Comparison of ENCODE assay signal across 25 cellular contexts in genomic region chr5:180169246-180170110, GRCh38. TPM values are rescaled to one million over a fixed set of nuclear protein-coding genes. Genes with fewer than 3 reads are reported as not detected.
DNase-seq lines count a peak whose midpoint lies in the region; ATAC-seq and TF ChIP-seq lines count a peak whose summit lies in the region.
"Had no signal": no experiment of that assay in that cellular context is flagged by ENCODE, and none has a peak within 500 bp of the region (broad histone marks: within the 10 kb centered on the region; RNA-seq: fewer than 3 reads in every experiment).

No MANE protein-coding gene starts in this region.

- H3K4me3 ChIP-seq in dorsolateral prefrontal cortex: peak overlapping the region in 51 of 59 donors; percentile 1 to 65 (median 38)
- H3K4me3 ChIP-seq in esophagus squamous epithelium: no peak overlapping the region
- H3K4me3 ChIP-seq: GM23248, right lobe of liver had no signal

- H4K8ac ChIP-seq in H9 (replicated peaks; ENCODE audit: insufficient read length, low read depth, low read length): no peak overlapping the region

- TF ChIP-seq POLR2A in esophagus squamous epithelium (IDR thresholded peaks at IDR 0.05): no peak

- H3K18ac ChIP-seq in H9 (ENCODE audit: insufficient read length, low read depth, low read length): no peak overlapping the region

- no peak overlapping the region for H2BK20ac ChIP-seq in H9 (ENCODE audit: low read depth, low read length, poor library complexity, severe bottlenecking)

- no peaks in the 10 kb centered on the region for H3K9me3 ChIP-seq in H9 (ENCODE audit: control insufficient read depth, low read depth, low read length)
- H3K9me3 ChIP-seq in esophagus squamous epithelium: no peaks in the 10 kb centered on the region
- H3K9me3 ChIP-seq: right lobe of liver had no signal

- H3K79me1 ChIP-seq in H9 (ENCODE audit: insufficient read depth, low read depth, low read length, poor library complexity, severe bottlenecking): no peaks in the 10 kb centered on the region

- no peaks in the 10 kb centered on the region for H3K79me2 ChIP-seq in H9 (ENCODE audit: insufficient read depth, low read length)

- TF ChIP-seq CTCF in H9 (conservative IDR thresholded peaks at IDR 0.05) (no peak), dorsolateral prefrontal cortex (IDR thresholded peaks at IDR 0.05 in 54 of 56, conservative IDR thresholded peaks at IDR 0.05 in 2 of 56; ENCODE audit: low read depth in 1 of 56, partially characterized antibody in 56 of 56) (no peak), nephron (IDR thresholded peaks at IDR 0.05; ENCODE audit: unreplicated experiment in 3 of 3) (no peak), esophagus squamous epithelium (IDR thresholded peaks at IDR 0.05) (no peak)

- H3K4ac ChIP-seq in H9 (ENCODE audit: low read depth, low read length): no peak overlapping the region

- H3K23ac ChIP-seq in H9 (ENCODE audit: insufficient read length, low read depth, low read length): no peak overlapping the region

- H4K91ac ChIP-seq in H9 (ENCODE audit: insufficient read length, low read depth, low read length): no peak overlapping the region

- WGBS in H9 (ENCODE audit: extremely low coverage, insufficient read length, low lambda C conversion rate): no CpG with 5 or more reads among the region's 24 CpGs
- WGBS in esophagus squamous epithelium, 2 donors: 52 to 62% methylated on average over 14 to 15 of the region's 24 CpGs

- H3K27me3 ChIP-seq in H9 (ENCODE audit: insufficient read depth, low read length) (no peaks in the 10 kb centered on the region), dorsolateral prefrontal cortex (no peaks in the 10 kb centered on the region), esophagus squamous epithelium (peaks cover 0 to 37% (median 0%) of the 10 kb centered on the region in 4 donors)
- H3K27me3 ChIP-seq: right lobe of liver had no signal

- DNase-seq in H9: peak; percentile 28
- no peak for DNase-seq in dorsolateral prefrontal cortex
- DNase-seq in substantia nigra (lab: John Stamatoyannopoulos, UW): peak in 3 of 49 donors; percentile 20 to 58 (median 34)
- no peak for DNase-seq in NCI-H128 (lab: John Stamatoyannopoulos, UW; ENCODE audit: unreplicated experiment)
- DNase-seq in esophagus squamous epithelium (lab: John Stamatoyannopoulos, UW): no peak
- DNase-seq in OCI-M1 (lab: John Stamatoyannopoulos, UW): no peak
- DNase-seq: activated CD4-positive, alpha-beta T cell treated with anti-CD3 and anti-CD28 coated beads for 36 hours; activated naive CD4-positive, alpha-beta T cell treated with anti-CD3 and anti-CD28 coated beads, Interleukin-2, amount 10 ng/mL, durations not matched to agents 7 days and 5 days; activated T-cell treated with anti-CD3 and anti-CD28 coated beads, Interleukin-2, amount 50 U/mL, for 48 hours; CD4-positive, CD25-positive, alpha-beta regulatory T cell; GM23248; left colon; mesenchymal stem cell; naive thymus-derived CD4-positive, alpha-beta T cell; NCI-H1048; NCI-H187 treated with DMSO at 0.1 percent for 48 hours; NCI-H526 treated with DMSO at 0.1 percent for 48 hours; right lobe of liver; stimulated activated naive CD4-positive, alpha-beta T cell treated with Interleukin-2 at 50 U/mL for 16 hours had no signal

- no peak overlapping the region for H4K5ac ChIP-seq in H9 (ENCODE audit: insufficient read length, low read depth, low read length)

- no peak overlapping the region for H2AK5ac ChIP-seq in H9 (ENCODE audit: insufficient read length, low read length)

- no peaks in the 10 kb centered on the region; a peak in 1 of 5 replicates for H3K9me3 Mint-ChIP-seq in H9
- H3K9me3 Mint-ChIP-seq in nephron: peaks cover 3% of the 10 kb centered on the region
- H3K9me3 Mint-ChIP-seq: activated naive CD4-positive, alpha-beta T cell treated with anti-CD3 and anti-CD28 coated beads, Interleukin-2, amount 10 ng/mL, durations not matched to agents 7 days and 5 days; central memory CD8-positive, alpha-beta T cell; type B pancreatic cell had no signal

- intact Hi-C loops in dorsolateral prefrontal cortex (cut with DNase I): loop anchor here in 1 of 2 donors (10.0 kb wide), 1 partner anchor 125 kb away; the partner anchor contains the start of gene MAPK9
- intact Hi-C loops in esophagus squamous epithelium (cut with DNase I): no loop called here

- no peaks in the 10 kb centered on the region for H4K20me1 ChIP-seq in H9 (ENCODE audit: control insufficient read depth, insufficient read depth, insufficient read length)

- no peaks in the 10 kb centered on the region for H3K23me2 ChIP-seq in H9 (ENCODE audit: insufficient read length, low read depth, low read length, poor library complexity, severe bottlenecking)

- no peak overlapping the region for H3K56ac ChIP-seq in H9 (ENCODE audit: insufficient read length, low read depth, low read length)

- H3K27me3 Mint-ChIP-seq in H9 (ENCODE audit: low read depth) (no peaks in the 10 kb centered on the region), nephron (ENCODE audit: low read depth) (no peaks in the 10 kb centered on the region)
- H3K27me3 Mint-ChIP-seq: type B pancreatic cell had no signal

- H2BK5ac ChIP-seq in H9 (ENCODE audit: insufficient read length, low read length): no peak overlapping the region

- no peak overlapping the region for H3T11ph ChIP-seq in H9 (ENCODE audit: low read length)

- 0 out of 2 replicates have a peak overlapping the region, but pooled peaks have one; percentile 77 for H2BK15ac ChIP-seq in H9 (ENCODE audit: low read depth, low read length)

- H3K4me3 Mint-ChIP-seq in H9 (no peak overlapping the region), nephron (peak overlapping the region; percentile 34 to 56 (median 51))
- H3K4me3 Mint-ChIP-seq: activated CD4-positive, alpha-beta T cell treated with anti-CD3 and anti-CD28 coated beads for 36 hours; activated naive CD4-positive, alpha-beta T cell treated with anti-CD3 and anti-CD28 coated beads, Interleukin-2, amount 10 ng/mL, durations not matched to agents 7 days and 5 days; CD4-positive, CD25-positive, alpha-beta regulatory T cell; central memory CD8-positive, alpha-beta T cell; naive thymus-derived CD4-positive, alpha-beta T cell; type B pancreatic cell had no signal

- H2BK120ac ChIP-seq in H9 (ENCODE audit: low read depth, low read length, poor library complexity, severe bottlenecking): no peak overlapping the region

- no peak overlapping the region for H3K4me2 ChIP-seq in H9 (ENCODE audit: insufficient read depth, insufficient read length, low read length)

- H3K4me1 Mint-ChIP-seq in H9: peaks cover 11 to 24% of the 10 kb centered on the region in 2 experiments
- H3K4me1 Mint-ChIP-seq in nephron: peaks cover 50% of the 10 kb centered on the region
- H3K4me1 Mint-ChIP-seq: activated CD4-positive, alpha-beta T cell treated with anti-CD3 and anti-CD28 coated beads for 36 hours; activated naive CD4-positive, alpha-beta T cell treated with anti-CD3 and anti-CD28 coated beads, Interleukin-2, amount 10 ng/mL, durations not matched to agents 7 days and 5 days; CD4-positive, CD25-positive, alpha-beta regulatory T cell; central memory CD8-positive, alpha-beta T cell; naive thymus-derived CD4-positive, alpha-beta T cell had no signal

- H3K27ac ChIP-seq in H9 (ENCODE audit: insufficient read length, low read depth, low read length) (no peak overlapping the region), dorsolateral prefrontal cortex (peak overlapping the region in 58 of 59 donors; percentile 38 to 98 (median 91)), substantia nigra (ENCODE audit: low read depth, low read length, poor library complexity, severe bottlenecking) (peak overlapping the region; percentile 94), esophagus squamous epithelium (no peak overlapping the region)
- H3K27ac ChIP-seq: GM23248, right lobe of liver had no signal

- H3K36me3 Mint-ChIP-seq in H9 (ENCODE audit: insufficient read depth in 1 of 3, low read depth in 3 of 3): no peaks in the 10 kb centered on the region; a peak in 1 of 7 replicates
- H3K36me3 Mint-ChIP-seq in nephron (ENCODE audit: low read depth): no peaks in the 10 kb centered on the region
- H3K36me3 Mint-ChIP-seq: activated naive CD4-positive, alpha-beta T cell treated with anti-CD3 and anti-CD28 coated beads, Interleukin-2, amount 10 ng/mL, durations not matched to agents 7 days and 5 days; CD4-positive, CD25-positive, alpha-beta regulatory T cell; naive thymus-derived CD4-positive, alpha-beta T cell; type B pancreatic cell had no signal

- H3K9ac ChIP-seq in H9 (ENCODE audit: extremely low read depth, insufficient read length, low read length): no peak overlapping the region
- H3K9ac ChIP-seq: GM23248 had no signal

- no peaks in the 10 kb centered on the region for H3K36me3 ChIP-seq in esophagus squamous epithelium
- H3K36me3 ChIP-seq: right lobe of liver had no signal

- H3K27ac Mint-ChIP-seq in H9 (peak overlapping the region in 2 of 3 experiments; percentile 57 to 72; a peak in 2 of 7 replicates), nephron (peak overlapping the region; percentile 37 to 84 (median 69))
- H3K27ac Mint-ChIP-seq: activated CD4-positive, alpha-beta T cell treated with anti-CD3 and anti-CD28 coated beads for 36 hours; activated naive CD4-positive, alpha-beta T cell treated with anti-CD3 and anti-CD28 coated beads, Interleukin-2, amount 10 ng/mL, durations not matched to agents 7 days and 5 days; CD4-positive, CD25-positive, alpha-beta regulatory T cell; naive thymus-derived CD4-positive, alpha-beta T cell; type B pancreatic cell had no signal

- no peak overlapping the region for H2BK12ac ChIP-seq in H9 (ENCODE audit: insufficient read length, low read depth, low read length)

- H3K14ac ChIP-seq in H9 (ENCODE audit: insufficient read depth, low read length): peak overlapping the region; percentile 54; the same call in 1 of the 2 replicates

- ATAC-seq in HG02970 (IDR thresholded peaks at IDR 0.05; ENCODE audit: low FRiP score, unreplicated experiment): no peak
- ATAC-seq: activated CD4-positive, alpha-beta T cell treated with anti-CD3 and anti-CD28 coated beads for 36 hours; left colon; naive thymus-derived CD4-positive, alpha-beta T cell; right lobe of liver had no signal

- no peaks in the 10 kb centered on the region; the same call in 1 of the 2 replicates for H3K4me1 ChIP-seq in H9 (ENCODE audit: insufficient read depth, low read length)
- H3K4me1 ChIP-seq in esophagus squamous epithelium: peaks cover 0 to 8% (median 0%) of the 10 kb centered on the region in 3 donors
- H3K4me1 ChIP-seq: right lobe of liver had no signal

- no peak overlapping the region for H2AFZ ChIP-seq in H9 (ENCODE audit: low read length)
- H2AFZ ChIP-seq: GM23248 had no signal

RNA-seq across cellular contexts. Expression of gene RASGEF1C, which starts 39.5 kb away (rescaled TPM):
- 0.83 and 0.90 TPM in 2 replicates for total RNA-seq in H9 (2021)
- 10 to 100 TPM in 84 of 120 experiments, 1 to 10 TPM in 36; 6.8 to 16.9 (median 11.4) TPM for total RNA-seq in dorsolateral prefrontal cortex
- total RNA-seq in esophagus squamous epithelium: under 1 TPM in 2 of 4 donors, not detected in 2; 0.19 to 0.26 TPM
- total RNA-seq: activated CD4-positive, alpha-beta T cell treated with anti-CD3 and anti-CD28 coated beads for 36 hours; CD4-positive, CD25-positive, alpha-beta regulatory T cell; G401; GM23248; naive thymus-derived CD4-positive, alpha-beta T cell; T-helper 1 cell treated with Interleukin-12 subunit alpha and Interleukin-12 subunit beta and Interleukin-4 antibody, amounts not matched to agents 30 ng/mL and 1 ng/mL, for 36 hours had no signal

Comparison
In these comparisons a context has a peak if more than half of its experiments do, and no peak if none do; other contexts are left out.
1. H3K27ac ChIP-seq: peak in dorsolateral prefrontal cortex (58 of 59) and substantia nigra (single experiment); none in H9 (single experiment) and esophagus squamous epithelium (0 of 4).
2. H3K4me3 Mint-ChIP-seq: peak in nephron (3 of 3); none in H9 (0 of 2).
3. H3K4me3 ChIP-seq: peak in dorsolateral prefrontal cortex (51 of 59); none in esophagus squamous epithelium (0 of 4).